ENCODE assay signal across 29 cellular contexts in genomic region chr15:58427987-58428386, GRCh38. TPM values are rescaled to one million over a fixed set of nuclear protein-coding genes. Genes with fewer than 3 reads are reported as not detected.
"Had no signal": no experiment of that assay in that cellular context is flagged by ENCODE, and none has a peak within 500 bp of the region (broad histone marks: within the 10 kb centered on the region; RNA-seq: fewer than 3 reads in every experiment).

No MANE protein-coding gene starts in this region.

- ATAC-seq: activated CD4-positive, alpha-beta T cell treated with anti-CD3 and anti-CD28 coated beads for 36 hours; activated naive CD4-positive, alpha-beta T cell treated with anti-CD3 and anti-CD28 coated beads, Interleukin-2, amount 50 U/mL, for 72 hours; activated T-cell treated with anti-CD3 and anti-CD28 coated beads, Interleukin-2, amount 50 U/mL, for 72 hours; body of pancreas; gastroesophageal sphincter; T-helper 17 cell had no signal

- H3K36me3 Mint-ChIP-seq: activated naive CD4-positive, alpha-beta T cell treated with anti-CD3 and anti-CD28 coated beads, Interleukin-2, amount 10 ng/mL, durations not matched to agents 7 days and 5 days; activated naive CD4-positive, alpha-beta T cell treated with anti-CD3 and anti-CD28 coated beads, Interleukin-2, amount 50 U/mL, for 72 hours had no signal

- H3K36me3 ChIP-seq: adrenal gland, esophagus squamous epithelium, gastroesophageal sphincter had no signal

- H3K9me3 ChIP-seq: adrenal gland, body of pancreas, esophagus squamous epithelium, gastroesophageal sphincter had no signal

- H3K27ac ChIP-seq: adrenal gland, body of pancreas, epithelial cell of prostate, esophagus squamous epithelium, gastroesophageal sphincter had no signal

- H3K4me3 ChIP-seq: adrenal gland, body of pancreas, esophagus squamous epithelium, gastroesophageal sphincter had no signal

- DNase-seq: activated CD4-positive, alpha-beta memory T cell treated with anti-CD3 and anti-CD28 coated beads, Interleukin-2, amount 10 ng/mL, durations not matched to agents 7 days and 5 days; activated CD4-positive, alpha-beta T cell treated with anti-CD3 and anti-CD28 coated beads for 36 hours; activated CD4-positive, alpha-beta T cell treated with anti-CD3 and anti-CD28 coated beads, Interleukin-2, amount 10 ng/mL, durations not matched to agents 24 days and 14 days; activated CD4-positive, CD25-positive, alpha-beta regulatory T cell; activated CD4-positive, CD25-positive, alpha-beta regulatory T cell treated with anti-CD3 and anti-CD28 coated beads, Interleukin-2, amount 50 U/mL, for 72 hours; activated CD8-positive, alpha-beta memory T cell treated with anti-CD3 and anti-CD28 coated beads, Interleukin-2, amount 50 U/mL, for 48 hours; activated gamma-delta T cell; activated naive CD4-positive, alpha-beta T cell; activated naive CD4-positive, alpha-beta T cell treated with anti-CD3 and anti-CD28 coated beads, Interleukin-2, amount 10 ng/mL, durations not matched to agents 7 days and 5 days; activated T-cell treated with anti-CD3 and anti-CD28 coated beads for 4 hours; activated T-cell treated with anti-CD3 and anti-CD28 coated beads, Interleukin-2, amount 50 U/mL, for 24 hours; activated T-cell treated with anti-CD3 and anti-CD28 coated beads, Interleukin-2, amount 50 U/mL, for 72 hours; adrenal gland; amygdala; aorta; body of pancreas; caudate nucleus; effector CD8-positive, alpha-beta T cell; esophagus squamous epithelium; foreskin melanocyte; T-helper 1 cell; T-helper 17 cell; T1000 had no signal

- H3K4me1 Mint-ChIP-seq: activated CD4-positive, alpha-beta memory T cell treated with anti-CD3 and anti-CD28 coated beads, Interleukin-2, amount 10 ng/mL, durations not matched to agents 7 days and 5 days; activated naive CD4-positive, alpha-beta T cell treated with anti-CD3 and anti-CD28 coated beads, Interleukin-2, amount 10 ng/mL, durations not matched to agents 7 days and 5 days; T-helper 17 cell had no signal

- H3K27me3 ChIP-seq: adrenal gland, body of pancreas, esophagus squamous epithelium had no signal

- H3K4me3 Mint-ChIP-seq: activated CD4-positive, alpha-beta memory T cell treated with anti-CD3 and anti-CD28 coated beads, Interleukin-2, amount 10 ng/mL, durations not matched to agents 7 days and 5 days; activated CD4-positive, alpha-beta T cell treated with anti-CD3 and anti-CD28 coated beads for 36 hours; activated CD4-positive, alpha-beta T cell treated with anti-CD3 and anti-CD28 coated beads, Interleukin-2, amount 10 ng/mL, durations not matched to agents 24 days and 14 days; activated naive CD4-positive, alpha-beta T cell treated with anti-CD3 and anti-CD28 coated beads, Interleukin-2, amount 10 ng/mL, durations not matched to agents 7 days and 5 days; activated T-cell treated with anti-CD3 and anti-CD28 coated beads, Interleukin-2, amount 50 U/mL, for 24 hours; activated T-cell treated with anti-CD3 and anti-CD28 coated beads, Interleukin-2, amount 50 U/mL, for 72 hours; T-helper 17 cell; T-helper 2 cell treated with Interferon-gamma antibody and Interleukin-4, amounts not matched to agents 5 μg/mL and 100 μg/mL, for 36 hours had no signal

- H3K9me3 Mint-ChIP-seq: activated CD4-positive, alpha-beta memory T cell treated with anti-CD3 and anti-CD28 coated beads, Interleukin-2, amount 10 ng/mL, durations not matched to agents 7 days and 5 days; activated naive CD4-positive, alpha-beta T cell treated with anti-CD3 and anti-CD28 coated beads, Interleukin-2, amount 10 ng/mL, durations not matched to agents 7 days and 5 days; activated naive CD4-positive, alpha-beta T cell treated with anti-CD3 and anti-CD28 coated beads, Interleukin-2, amount 50 U/mL, for 72 hours; activated T-cell treated with anti-CD3 and anti-CD28 coated beads, Interleukin-2, amount 50 U/mL, for 24 hours; T-helper 2 cell treated with Interferon-gamma antibody and Interleukin-4, amounts not matched to agents 5 μg/mL and 100 μg/mL, for 36 hours had no signal

- H3K27ac Mint-ChIP-seq: activated CD4-positive, alpha-beta memory T cell treated with anti-CD3 and anti-CD28 coated beads, Interleukin-2, amount 10 ng/mL, durations not matched to agents 7 days and 5 days; activated CD4-positive, alpha-beta T cell treated with anti-CD3 and anti-CD28 coated beads for 36 hours; activated CD4-positive, alpha-beta T cell treated with anti-CD3 and anti-CD28 coated beads, Interleukin-2, amount 10 ng/mL, durations not matched to agents 24 days and 14 days; activated naive CD4-positive, alpha-beta T cell treated with anti-CD3 and anti-CD28 coated beads, Interleukin-2, amount 10 ng/mL, durations not matched to agents 7 days and 5 days; activated T-cell treated with anti-CD3 and anti-CD28 coated beads, Interleukin-2, amount 50 U/mL, for 24 hours; activated T-cell treated with anti-CD3 and anti-CD28 coated beads, Interleukin-2, amount 50 U/mL, for 72 hours; T-helper 17 cell; T-helper 2 cell treated with Interferon-gamma antibody and Interleukin-4, amounts not matched to agents 5 μg/mL and 100 μg/mL, for 36 hours had no signal

- H3K27me3 Mint-ChIP-seq: activated CD4-positive, alpha-beta memory T cell treated with anti-CD3 and anti-CD28 coated beads, Interleukin-2, amount 10 ng/mL, durations not matched to agents 7 days and 5 days; activated CD4-positive, alpha-beta T cell treated with anti-CD3 and anti-CD28 coated beads for 36 hours; activated CD4-positive, alpha-beta T cell treated with anti-CD3 and anti-CD28 coated beads, Interleukin-2, amount 10 ng/mL, durations not matched to agents 24 days and 14 days; activated T-cell treated with anti-CD3 and anti-CD28 coated beads, Interleukin-2, amount 50 U/mL, for 24 hours had no signal

RNA-seq across cellular contexts. Expression of gene LIPC, which starts 3.8 kb away (rescaled TPM):
- total RNA-seq: chondrocyte, endothelial cell of umbilical vein had no signal
- polyA plus RNA-seq: endothelial cell of umbilical vein had no signal
